ENCODE assay signal across 8 cellular contexts in genomic region chr7:21426958-21427860, GRCh38. TPM values are rescaled to one million over a fixed set of nuclear protein-coding genes. Genes with fewer than 3 reads are reported as not detected.
A peak's percentile ranks its signal among the peaks of the same experiment; 100 is the strongest.
DNase-seq lines count a peak whose midpoint lies in the region; ATAC-seq and TF ChIP-seq lines count a peak whose summit lies in the region.

No MANE protein-coding gene starts in this region.

- H3K4me1 Mint-ChIP-seq in activated T-helper 17 cell treated with anti-CD3 and anti-CD28 coated beads, Interleukin-2, amount 50 U/mL, for 72 hours = peaks cover 25% of the 10 kb centered on the region
- peaks cover 25 to 48% (median 42%) of the 10 kb centered on the region in 4 donors for H3K4me1 Mint-ChIP-seq in naive thymus-derived CD8-positive, alpha-beta T cell
- peaks cover 19 to 36% of the 10 kb centered on the region in 2 donors for H3K4me1 Mint-ChIP-seq in stimulated activated naive B cell treated with anti-CD40 and anti-IgM and Interleukin-4, amounts not matched to agents 10 μg/mL and 1 μg/mL and 100 μg/mL, for 72 hours

- no peaks in the 10 kb centered on the region for H3K27me3 Mint-ChIP-seq in activated T-helper 17 cell treated with anti-CD3 and anti-CD28 coated beads, Interleukin-2, amount 50 U/mL, for 72 hours
- no peaks in the 10 kb centered on the region for H3K27me3 Mint-ChIP-seq in naive thymus-derived CD8-positive, alpha-beta T cell
- no peaks in the 10 kb centered on the region for H3K27me3 Mint-ChIP-seq in stimulated activated naive B cell treated with anti-CD40 and anti-IgM and Interleukin-4, amounts not matched to agents 10 μg/mL and 1 μg/mL and 100 μg/mL, for 72 hours

- H3K27ac Mint-ChIP-seq in activated T-helper 17 cell treated with anti-CD3 and anti-CD28 coated beads, Interleukin-2, amount 50 U/mL, for 72 hours = peak overlapping the region; percentile 99
- H3K27ac Mint-ChIP-seq in naive thymus-derived CD8-positive, alpha-beta T cell = peak overlapping the region; percentile 94 to 100 (median 99)
- peak overlapping the region; percentile 100 for H3K27ac Mint-ChIP-seq in stimulated activated naive B cell treated with anti-CD40 and anti-IgM and Interleukin-4, amounts not matched to agents 10 μg/mL and 1 μg/mL and 100 μg/mL, for 72 hours

- H3K4me3 Mint-ChIP-seq in activated T-helper 17 cell treated with anti-CD3 and anti-CD28 coated beads, Interleukin-2, amount 50 U/mL, for 72 hours = peak overlapping the region; percentile 100
- peak overlapping the region; percentile 96 to 100 (median 99) for H3K4me3 Mint-ChIP-seq in naive thymus-derived CD8-positive, alpha-beta T cell
- peak overlapping the region; percentile 99 to 100 for H3K4me3 Mint-ChIP-seq in stimulated activated naive B cell treated with anti-CD40 and anti-IgM and Interleukin-4, amounts not matched to agents 10 μg/mL and 1 μg/mL and 100 μg/mL, for 72 hours

- H3K4me3 ChIP-seq in fibroblast of mammary gland (ENCODE audit: control insufficient read depth, low read depth, low read length) = peak overlapping the region; percentile 89

- no peaks in the 10 kb centered on the region for H3K9me3 Mint-ChIP-seq in activated T-helper 17 cell treated with anti-CD3 and anti-CD28 coated beads, Interleukin-2, amount 50 U/mL, for 72 hours
- H3K9me3 Mint-ChIP-seq in naive thymus-derived CD8-positive, alpha-beta T cell = no peaks in the 10 kb centered on the region
- H3K9me3 Mint-ChIP-seq in stimulated activated naive B cell treated with anti-CD40 and anti-IgM and Interleukin-4, amounts not matched to agents 10 μg/mL and 1 μg/mL and 100 μg/mL, for 72 hours = no peaks in the 10 kb centered on the region

- TF ChIP-seq CTCF in fibroblast of mammary gland (conservative IDR thresholded peaks at IDR 0.05; ENCODE audit: control insufficient read depth, insufficient read depth, low read depth, low read length) = no peak

- peak; percentile 99 for DNase-seq in EH (ENCODE audit: low read depth)
- DNase-seq in GOT3 (lab: John Stamatoyannopoulos, UW) = peak; percentile 98
- peak; percentile 99 for DNase-seq in LHCN-M2 (ENCODE audit: low read depth)
- DNase-seq in RPMI7951 (ENCODE audit: low read depth) = peak; percentile 99
- DNase-seq in fibroblast of mammary gland (ENCODE audit: low read depth) = peak; percentile 96
- peak; percentile 96 to 100 (median 99) for DNase-seq in naive thymus-derived CD8-positive, alpha-beta T cell
- peak; percentile 99 for DNase-seq in stimulated activated naive B cell treated with anti-CD40 and anti-IgM and Interleukin-4, amounts not matched to agents 10 μg/mL and 1 μg/mL and 100 μg/mL, for 72 hours

- ATAC-seq in activated T-helper 17 cell treated with anti-CD3 and anti-CD28 coated beads, Interleukin-2, amount 50 U/mL, for 72 hours (replicated peaks) = peak; percentile 84
- peak; percentile 74 to 75 for ATAC-seq in naive thymus-derived CD8-positive, alpha-beta T cell
- ATAC-seq in stimulated activated naive B cell treated with anti-CD40 and anti-IgM and Interleukin-4, amounts not matched to agents 10 μg/mL and 1 μg/mL and 100 μg/mL, for 72 hours (replicated peaks) = peak; percentile 79 to 82

- POLR2A ChIA-PET in naive thymus-derived CD8-positive, alpha-beta T cell (lab: Charles Lee) = interaction anchor here (0.5 to 2.1 kb wide), 15 partner anchors 10 to 1714 kb away, joined by 3 to 14 read pairs (median 4); partner anchors contain the start of gene TOMM7

- H3K36me3 Mint-ChIP-seq in activated T-helper 17 cell treated with anti-CD3 and anti-CD28 coated beads, Interleukin-2, amount 50 U/mL, for 72 hours (ENCODE audit: low read depth) = peaks cover 40% of the 10 kb centered on the region
- H3K36me3 Mint-ChIP-seq in naive thymus-derived CD8-positive, alpha-beta T cell = peaks cover 0 to 28% (median 12%) of the 10 kb centered on the region in 3 donors
- H3K36me3 Mint-ChIP-seq in stimulated activated naive B cell treated with anti-CD40 and anti-IgM and Interleukin-4, amounts not matched to agents 10 μg/mL and 1 μg/mL and 100 μg/mL, for 72 hours = peaks cover 7 to 17% of the 10 kb centered on the region in 2 donors

RNA-seq across cellular contexts. Expression of gene SP4, which starts 0.7 kb away (rescaled TPM):
- total RNA-seq in LHCN-M2 (2014; rRNA removed) = 8.3 and 24.9 TPM in 2 replicates
- 0.98 TPM for polyA plus RNA-seq in LHCN-M2 (2012)
- total RNA-seq in RPMI7951 (2014; rRNA removed; shearing (Covaris generic)) = 12.8 and 14.3 TPM in 2 replicates
- 10 to 100 TPM; 28.2 to 30.8 TPM for total RNA-seq in activated T-helper 17 cell treated with anti-CD3 and anti-CD28 coated beads, Interleukin-2, amount 50 U/mL, for 72 hours
- total RNA-seq in naive thymus-derived CD8-positive, alpha-beta T cell = 10 to 100 TPM; 48.5 to 55.8 TPM
- 10 to 100 TPM; 10.6 to 14.7 (median 12.7) TPM for polyA plus RNA-seq in naive thymus-derived CD8-positive, alpha-beta T cell

Comparison
In these comparisons a context has a peak if more than half of its experiments do, and no peak if none do; other contexts are left out.
1. Peak in every context shown above with its lines: DNase-seq, ATAC-seq and H3K4me3 ChIP-seq.